Comparison of ENCODE assay signal across 1 cellular context in the genomic region with DNA sequence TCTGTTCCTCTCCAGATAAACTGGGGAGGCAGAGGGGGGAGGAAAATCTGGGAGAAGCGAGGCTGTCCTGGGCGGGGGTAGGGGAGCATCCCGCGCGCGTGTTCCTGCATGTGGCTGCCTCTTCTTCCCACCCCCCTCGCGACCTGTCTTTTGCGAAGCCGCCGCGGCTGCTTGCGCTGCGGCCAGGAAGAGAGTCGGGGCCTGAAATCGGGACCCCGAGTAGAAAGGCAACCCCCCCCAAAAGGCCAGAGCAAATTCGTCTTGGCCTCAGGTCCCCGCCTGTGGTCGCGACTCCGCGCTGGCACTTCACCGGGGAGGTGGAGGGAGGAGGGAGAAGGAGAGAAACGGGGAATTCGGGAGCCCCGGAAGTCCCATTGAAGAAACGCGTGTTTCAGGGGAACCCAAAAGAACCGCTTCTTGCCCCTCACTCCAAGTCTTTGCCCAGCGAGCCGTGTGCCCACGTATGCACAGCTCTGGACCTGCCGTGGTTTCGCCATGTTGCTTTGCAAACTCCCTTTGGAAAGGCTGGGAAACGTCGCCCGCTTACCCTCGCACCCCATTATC.
TF ChIP-seq lines count a peak whose summit lies in the region.

No MANE protein-coding gene starts in this region.

TF ChIP-seq in K562, 482 proteins besides CTCF, POLR2A, EP300 and RAD21 (continued from another document):
- peak; percentile 35; the same call in 1 of the 2 replicates for TF ChIP-seq ZNF263 (CRISPR knock-in tag; IDR thresholded peaks at IDR 0.05; ENCODE audit: borderline replicate concordance)
- TF ChIP-seq, protein P1, sequence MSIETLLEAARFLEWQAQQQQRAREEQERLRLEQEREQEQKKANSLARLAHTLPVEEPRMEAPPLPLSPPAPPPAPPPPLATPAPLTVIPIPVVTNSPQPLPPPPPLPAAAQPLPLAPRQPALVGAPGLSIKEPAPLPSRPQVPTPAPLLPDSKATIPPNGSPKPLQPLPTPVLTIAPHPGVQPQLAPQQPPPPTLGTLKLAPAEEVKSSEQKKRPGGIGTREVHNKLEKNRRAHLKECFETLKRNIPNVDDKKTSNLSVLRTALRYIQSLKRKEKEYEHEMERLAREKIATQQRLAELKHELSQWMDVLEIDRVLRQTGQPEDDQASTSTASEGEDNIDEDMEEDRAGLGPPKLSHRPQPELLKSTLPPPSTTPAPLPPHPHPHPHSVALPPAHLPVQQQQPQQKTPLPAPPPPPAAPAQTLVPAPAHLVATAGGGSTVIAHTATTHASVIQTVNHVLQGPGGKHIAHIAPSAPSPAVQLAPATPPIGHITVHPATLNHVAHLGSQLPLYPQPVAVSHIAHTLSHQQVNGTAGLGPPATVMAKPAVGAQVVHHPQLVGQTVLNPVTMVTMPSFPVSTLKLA (conservative IDR thresholded peaks at IDR 0.05), result 0 out of 4 replicates have a peak, but pooled peaks of 1 of the 2 experiments have one; percentile 12
- TF ChIP-seq SAP30 (IDR thresholded peaks at IDR 0.05; ENCODE audit: borderline replicate concordance, insufficient read depth, low read depth, low read length, poor library complexity, severe bottlenecking), result peak; percentile 1
- no peak for TF ChIP-seq ZNF407 (IDR thresholded peaks at IDR 0.05; ENCODE audit: low read depth)
- peak; percentile 59 for TF ChIP-seq CHD1 (IDR thresholded peaks at IDR 0.05; ENCODE audit: low read length)
- no peak for TF ChIP-seq FOXK2 (conservative IDR thresholded peaks at IDR 0.05 in 1 of 2, IDR thresholded peaks at IDR 0.05 in 1 of 2; ENCODE audit: low read depth in 2 of 2)
- peak; percentile 1 for TF ChIP-seq RBM22 (IDR thresholded peaks at IDR 0.05; ENCODE audit: low read depth, low read length, poor library complexity, severe bottlenecking)
